Comparison of ENCODE assay signal across 1 cellular context in the genomic region with DNA sequence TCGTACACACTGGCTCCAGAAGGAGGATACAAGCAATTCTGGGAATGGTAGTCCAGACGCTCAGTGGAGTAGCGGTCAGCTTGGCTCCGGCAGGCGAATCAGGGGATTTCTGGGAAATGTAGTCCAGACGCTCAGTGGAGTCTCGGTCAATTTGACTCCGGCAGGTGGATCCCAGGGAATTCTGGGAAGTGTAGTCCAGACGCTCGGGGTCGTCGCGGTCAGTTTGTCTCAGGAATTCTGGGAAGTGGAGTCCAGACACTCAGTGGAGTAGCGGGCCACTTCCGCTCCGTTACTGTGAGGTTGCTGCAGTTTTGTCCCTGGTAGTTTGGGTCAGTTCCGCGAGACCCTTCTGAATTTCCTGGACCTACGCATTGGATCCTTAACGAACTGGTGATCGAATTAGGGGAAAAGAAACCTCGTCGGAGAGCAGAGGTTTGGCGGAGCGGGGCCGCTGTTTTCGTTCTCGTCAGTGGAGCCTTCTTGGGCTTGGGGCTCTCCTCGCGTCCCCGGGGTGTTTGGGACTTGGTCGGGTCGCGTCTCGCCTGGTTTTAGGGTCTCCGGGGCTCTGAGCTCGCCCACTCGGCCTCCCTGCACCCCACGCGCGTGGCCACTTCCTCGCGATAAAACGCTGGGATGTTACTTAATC.
TF ChIP-seq lines count a peak whose summit lies in the region.

Gene ZNF225, plus strand, starts transcription at position 262 of the 646 bp plus-strand sequence. CDS start 2,429 bp downstream, outside the sequence.

TF ChIP-seq in HepG2, 621 proteins besides CTCF, POLR2A, EP300 and RAD21 (continued from another document and continues in another):
- TF ChIP-seq HDAC1 (CRISPR knock-in tag; IDR thresholded peaks at IDR 0.05) (peak; percentile 62), PRDM4 (CRISPR knock-in tag; IDR thresholded peaks at IDR 0.05; ENCODE audit: borderline replicate concordance) (no peak), HIVEP1 (CRISPR knock-in tag; IDR thresholded peaks at IDR 0.05) (no peak), KMT2B (CRISPR knock-in tag; IDR thresholded peaks at IDR 0.05) (peak; percentile 82; the same call in 1 of the 2 replicates), ZBTB39 (CRISPR knock-in tag; IDR thresholded peaks at IDR 0.05) (no peak), CENPBD1 (CRISPR knock-in tag; IDR thresholded peaks at IDR 0.05; ENCODE audit: borderline replicate concordance, low read depth) (no peak), PHF20 (CRISPR knock-in tag; IDR thresholded peaks at IDR 0.05) (peak; percentile 79), ASH2L (IDR thresholded peaks at IDR 0.05; ENCODE audit: insufficient read length, low read depth, low read length) (peak; percentile 38), ZNF788 (CRISPR knock-in tag; IDR thresholded peaks at IDR 0.05; ENCODE audit: borderline replicate concordance) (peak; percentile 72; the same call in 1 of the 2 replicates), ZNF292 (CRISPR knock-in tag; IDR thresholded peaks at IDR 0.05; ENCODE audit: borderline replicate concordance, low read depth) (no peak), ZNF878 (CRISPR knock-in tag; IDR thresholded peaks at IDR 0.05) (no peak), HES4 (CRISPR knock-in tag; IDR thresholded peaks at IDR 0.05; ENCODE audit: borderline replicate concordance) (no peak), ZNF557 (CRISPR knock-in tag; IDR thresholded peaks at IDR 0.05) (no peak), ZNF282 (IDR thresholded peaks at IDR 0.05; ENCODE audit: partially characterized antibody) (no peak), TP53 (CRISPR knock-in tag; conservative IDR thresholded peaks at IDR 0.05) (no peak), JUND (CRISPR knock-in tag; IDR thresholded peaks at IDR 0.05) (no peak), ZNF652 (CRISPR knock-in tag; IDR thresholded peaks at IDR 0.05; ENCODE audit: borderline replicate concordance, low read depth) (no peak), CREM (IDR thresholded peaks at IDR 0.05) (peak; percentile 100), CREM (CRISPR knock-in tag; IDR thresholded peaks at IDR 0.05) (no peak), ZKSCAN8 (CRISPR knock-in tag; IDR thresholded peaks at IDR 0.05; ENCODE audit: borderline replicate concordance) (0 out of 2 replicates have a peak, but pooled peaks have one; percentile 53), YEATS4 (CRISPR knock-in tag; IDR thresholded peaks at IDR 0.05; ENCODE audit: borderline replicate concordance) (peak; percentile 67; the same call in 1 of the 2 replicates), TAF1 (CRISPR knock-in tag; IDR thresholded peaks at IDR 0.05) (peak; percentile 59), ZFP91 (CRISPR knock-in tag; IDR thresholded peaks at IDR 0.05; ENCODE audit: borderline replicate concordance) (peak; percentile 66; the same call in 1 of the 2 replicates), TFDP2 (CRISPR knock-in tag; IDR thresholded peaks at IDR 0.05) (peak; percentile 33; the same call in 1 of the 2 replicates), BCLAF1 (IDR thresholded peaks at IDR 0.05) (no peak), ZSCAN25 (CRISPR knock-in tag; IDR thresholded peaks at IDR 0.05) (0 out of 2 replicates have a peak, but pooled peaks have one; percentile 38), ZNF75D (CRISPR knock-in tag; IDR thresholded peaks at IDR 0.05; ENCODE audit: borderline replicate concordance) (0 out of 2 replicates have a peak, but pooled peaks have one; percentile 23), RARA (CRISPR knock-in tag; IDR thresholded peaks at IDR 0.05) (peak; percentile 84), ZNF121 (CRISPR knock-in tag; IDR thresholded peaks at IDR 0.05) (0 out of 2 replicates have a peak, but pooled peaks have one; percentile 41), SMAD3 (CRISPR knock-in tag; IDR thresholded peaks at IDR 0.05) (peak; percentile 85), CHD4 (IDR thresholded peaks at IDR 0.05; ENCODE audit: borderline replicate concordance, low read length) (no peak), KDM2A (CRISPR knock-in tag; IDR thresholded peaks at IDR 0.05; ENCODE audit: borderline replicate concordance, low read depth) (peak; percentile 81)
- TF ChIP-seq, protein P1, sequence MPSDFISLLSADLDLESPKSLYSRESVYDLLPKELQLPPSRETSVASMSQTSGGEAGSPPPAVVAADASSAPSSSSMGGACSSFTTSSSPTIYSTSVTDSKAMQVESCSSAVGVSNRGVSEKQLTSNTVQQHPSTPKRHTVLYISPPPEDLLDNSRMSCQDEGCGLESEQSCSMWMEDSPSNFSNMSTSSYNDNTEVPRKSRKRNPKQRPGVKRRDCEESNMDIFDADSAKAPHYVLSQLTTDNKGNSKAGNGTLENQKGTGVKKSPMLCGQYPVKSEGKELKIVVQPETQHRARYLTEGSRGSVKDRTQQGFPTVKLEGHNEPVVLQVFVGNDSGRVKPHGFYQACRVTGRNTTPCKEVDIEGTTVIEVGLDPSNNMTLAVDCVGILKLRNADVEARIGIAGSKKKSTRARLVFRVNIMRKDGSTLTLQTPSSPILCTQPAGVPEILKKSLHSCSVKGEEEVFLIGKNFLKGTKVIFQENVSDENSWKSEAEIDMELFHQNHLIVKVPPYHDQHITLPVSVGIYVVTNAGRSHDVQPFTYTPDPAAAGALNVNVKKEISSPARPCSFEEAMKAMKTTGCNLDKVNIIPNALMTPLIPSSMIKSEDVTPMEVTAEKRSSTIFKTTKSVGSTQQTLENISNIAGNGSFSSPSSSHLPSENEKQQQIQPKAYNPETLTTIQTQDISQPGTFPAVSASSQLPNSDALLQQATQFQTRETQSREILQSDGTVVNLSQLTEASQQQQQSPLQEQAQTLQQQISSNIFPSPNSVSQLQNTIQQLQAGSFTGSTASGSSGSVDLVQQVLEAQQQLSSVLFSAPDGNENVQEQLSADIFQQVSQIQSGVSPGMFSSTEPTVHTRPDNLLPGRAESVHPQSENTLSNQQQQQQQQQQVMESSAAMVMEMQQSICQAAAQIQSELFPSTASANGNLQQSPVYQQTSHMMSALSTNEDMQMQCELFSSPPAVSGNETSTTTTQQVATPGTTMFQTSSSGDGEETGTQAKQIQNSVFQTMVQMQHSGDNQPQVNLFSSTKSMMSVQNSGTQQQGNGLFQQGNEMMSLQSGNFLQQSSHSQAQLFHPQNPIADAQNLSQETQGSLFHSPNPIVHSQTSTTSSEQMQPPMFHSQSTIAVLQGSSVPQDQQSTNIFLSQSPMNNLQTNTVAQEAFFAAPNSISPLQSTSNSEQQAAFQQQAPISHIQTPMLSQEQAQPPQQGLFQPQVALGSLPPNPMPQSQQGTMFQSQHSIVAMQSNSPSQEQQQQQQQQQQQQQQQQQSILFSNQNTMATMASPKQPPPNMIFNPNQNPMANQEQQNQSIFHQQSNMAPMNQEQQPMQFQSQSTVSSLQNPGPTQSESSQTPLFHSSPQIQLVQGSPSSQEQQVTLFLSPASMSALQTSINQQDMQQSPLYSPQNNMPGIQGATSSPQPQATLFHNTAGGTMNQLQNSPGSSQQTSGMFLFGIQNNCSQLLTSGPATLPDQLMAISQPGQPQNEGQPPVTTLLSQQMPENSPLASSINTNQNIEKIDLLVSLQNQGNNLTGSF (CRISPR knock-in tag; IDR thresholded peaks at IDR 0.05) = no peak
- TF ChIP-seq, protein P2, sequence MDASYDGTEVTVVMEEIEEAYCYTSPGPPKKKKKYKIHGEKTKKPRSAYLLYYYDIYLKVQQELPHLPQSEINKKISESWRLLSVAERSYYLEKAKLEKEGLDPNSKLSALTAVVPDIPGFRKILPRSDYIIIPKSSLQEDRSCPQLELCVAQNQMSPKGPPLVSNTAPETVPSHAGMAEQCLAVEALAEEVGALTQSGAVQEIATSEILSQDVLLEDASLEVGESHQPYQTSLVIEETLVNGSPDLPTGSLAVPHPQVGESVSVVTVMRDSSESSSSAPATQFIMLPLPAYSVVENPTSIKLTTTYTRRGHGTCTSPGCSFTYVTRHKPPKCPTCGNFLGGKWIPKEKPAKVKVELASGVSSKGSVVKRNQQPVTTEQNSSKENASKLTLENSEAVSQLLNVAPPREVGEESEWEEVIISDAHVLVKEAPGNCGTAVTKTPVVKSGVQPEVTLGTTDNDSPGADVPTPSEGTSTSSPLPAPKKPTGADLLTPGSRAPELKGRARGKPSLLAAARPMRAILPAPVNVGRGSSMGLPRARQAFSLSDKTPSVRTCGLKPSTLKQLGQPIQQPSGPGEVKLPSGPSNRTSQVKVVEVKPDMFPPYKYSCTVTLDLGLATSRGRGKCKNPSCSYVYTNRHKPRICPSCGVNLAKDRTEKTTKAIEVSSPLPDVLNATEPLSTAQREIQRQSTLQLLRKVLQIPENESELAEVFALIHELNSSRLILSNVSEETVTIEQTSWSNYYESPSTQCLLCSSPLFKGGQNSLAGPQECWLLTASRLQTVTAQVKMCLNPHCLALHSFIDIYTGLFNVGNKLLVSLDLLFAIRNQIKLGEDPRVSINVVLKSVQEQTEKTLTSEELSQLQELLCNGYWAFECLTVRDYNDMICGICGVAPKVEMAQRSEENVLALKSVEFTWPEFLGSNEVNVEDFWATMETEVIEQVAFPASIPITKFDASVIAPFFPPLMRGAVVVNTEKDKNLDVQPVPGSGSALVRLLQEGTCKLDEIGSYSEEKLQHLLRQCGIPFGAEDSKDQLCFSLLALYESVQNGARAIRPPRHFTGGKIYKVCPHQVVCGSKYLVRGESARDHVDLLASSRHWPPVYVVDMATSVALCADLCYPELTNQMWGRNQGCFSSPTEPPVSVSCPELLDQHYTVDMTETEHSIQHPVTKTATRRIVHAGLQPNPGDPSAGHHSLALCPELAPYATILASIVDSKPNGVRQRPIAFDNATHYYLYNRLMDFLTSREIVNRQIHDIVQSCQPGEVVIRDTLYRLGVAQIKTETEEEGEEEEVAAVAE (CRISPR knock-in tag; IDR thresholded peaks at IDR 0.05; ENCODE audit: borderline replicate concordance) = peak; percentile 83
